ENCODE assay signal across 7 cellular contexts in genomic region chr16:56608876-56609462, GRCh38. TPM values are rescaled to one million over a fixed set of nuclear protein-coding genes. Genes with fewer than 3 reads are reported as not detected.
DNase-seq lines count a peak whose midpoint lies in the region; ATAC-seq, FAIRE-seq and TF ChIP-seq lines count a peak whose summit lies in the region.

No MANE protein-coding gene starts in this region.

- peaks cover 63% of the 10 kb centered on the region for H3F3A ChIP-seq in PC-9 (ENCODE audit: insufficient read depth, low read depth)

- H3K23me2 ChIP-seq in H1 (ENCODE audit: low read depth, low read length): peaks cover 11% of the 10 kb centered on the region; the same call in 1 of the 2 replicates

- no peak for TF ChIP-seq POLR2A in H1 (IDR thresholded peaks at IDR 0.05; ENCODE audit: control extremely low read depth in 1 of 2, low read depth in 2 of 2, low read length in 2 of 2)

- H4K20me1 ChIP-seq in PC-9 (ENCODE audit: insufficient read depth) (no peaks in the 10 kb centered on the region), H1 (replicated peaks in 1 of 2; ENCODE audit: control insufficient read depth in 1 of 2, insufficient read depth in 2 of 2, low read length in 2 of 2) (peaks cover 0 to 2% of the 10 kb centered on the region in 2 experiments)

- TF ChIP-seq EP300 in H1 (IDR thresholded peaks at IDR 0.05; ENCODE audit: borderline replicate concordance in 1 of 2, low read depth in 2 of 2, low read length in 2 of 2): no peak

- peak overlapping the region; percentile 46 to 95 (median 85) for H3K27ac Mint-ChIP-seq in nephron

- H3K27ac ChIP-seq in PC-9: peak overlapping the region; percentile 73
- H3K27ac ChIP-seq in H1 (ENCODE audit: low read depth, low read length): no peak overlapping the region

- no peak overlapping the region for H2BK5ac ChIP-seq in H1 (ENCODE audit: low read depth, low read length)

- H2BK12ac ChIP-seq in H1 (ENCODE audit: low read depth, low read length): no peak overlapping the region

- H3K4me1 ChIP-seq in PC-9 (replicated peaks; ENCODE audit: insufficient read depth): peaks cover 91% of the 10 kb centered on the region
- H3K4me1 ChIP-seq in H1 (replicated peaks in 1 of 4; ENCODE audit: control insufficient read depth in 3 of 4, insufficient read depth in 4 of 4, low read length in 3 of 4): peaks cover 7 to 21% (median 10%) of the 10 kb centered on the region in 4 experiments

- no peaks in the 10 kb centered on the region for H3K9me3 Mint-ChIP-seq in nephron

- DNase-seq in GM19239 (ENCODE audit: insufficient read length, low spot score) (no peak), PC-9 (no peak), H1 (ENCODE audit: low read depth in 1 of 2, low spot score in 2 of 2) (no peak), inferior parietal cortex (ENCODE audit: extremely low spot score) (no peak)

- H4K91ac ChIP-seq in H1 (replicated peaks; ENCODE audit: insufficient read length, low read length): no peak overlapping the region

- H2BK120ac ChIP-seq in H1 (replicated peaks; ENCODE audit: low read depth, low read length): no peak overlapping the region

- H3K9me3 ChIP-seq in PC-9 (ENCODE audit: insufficient read depth, low read depth): no peaks in the 10 kb centered on the region
- H3K9me3 ChIP-seq in H1 (ENCODE audit: insufficient read depth in 2 of 2, low read depth in 1 of 2, low read length in 1 of 2): no peaks in the 10 kb centered on the region

- FAIRE-seq in GM19239 (lab: Jason Lieb, UNC) (peak; percentile 23), H1 (lab: Jason Lieb, UNC) (no peak)

- H3K18ac ChIP-seq in H1 (ENCODE audit: extremely low read depth, low read length): no peak overlapping the region

- H3K9me2 ChIP-seq in PC-9 (ENCODE audit: insufficient read depth): no peaks in the 10 kb centered on the region

- H3K4ac ChIP-seq in H1 (replicated peaks; ENCODE audit: insufficient read length, low read depth, low read length): no peak overlapping the region

- peaks cover 50% of the 10 kb centered on the region for H3K4me1 Mint-ChIP-seq in nephron

- H3K79me2 ChIP-seq in PC-9 (ENCODE audit: low read depth) (no peaks in the 10 kb centered on the region; the same call in 1 of the 2 replicates), H1 (ENCODE audit: control insufficient read depth in 1 of 2, insufficient read depth in 2 of 2, low read length in 2 of 2) (no peaks in the 10 kb centered on the region)

- TF ChIP-seq CTCF in PC-9 (conservative IDR thresholded peaks at IDR 0.05) (no peak), H1 (IDR thresholded peaks at IDR 0.05; ENCODE audit: control extremely low read depth in 1 of 3, insufficient read depth in 1 of 3, low read depth in 1 of 3, low read length in 3 of 3) (no peak), nephron (IDR thresholded peaks at IDR 0.05; ENCODE audit: unreplicated experiment in 3 of 3) (no peak)

- H3K36me3 Mint-ChIP-seq in nephron (ENCODE audit: low read depth): no peaks in the 10 kb centered on the region

- no peaks in the 10 kb centered on the region for H3K27me3 ChIP-seq in PC-9 (ENCODE audit: insufficient read depth, low read depth)
- H3K27me3 ChIP-seq in H1 (replicated peaks in 1 of 4; ENCODE audit: control insufficient read depth in 3 of 4, extremely low read depth in 1 of 4, insufficient read depth in 3 of 4, low read length in 3 of 4): peaks cover 27 to 64% (median 52%) of the 10 kb centered on the region in 4 experiments

- H2AFZ ChIP-seq in PC-9: peak overlapping the region; percentile 66; the same call in 1 of the 2 replicates
- 0 out of 2 replicates have a peak overlapping the region, but pooled peaks have one; percentile 11 for H2AFZ ChIP-seq in H1 (ENCODE audit: low read length)

- H3K4me3 Mint-ChIP-seq in nephron: peak overlapping the region; percentile 84 to 88 (median 86)

- H3K4me3 ChIP-seq in PC-9: peak overlapping the region; percentile 90
- H3K4me3 ChIP-seq in H1 (ENCODE audit: extremely low read depth in 1 of 4, insufficient read depth in 2 of 4, low read depth in 3 of 4, low read length in 4 of 4): peak overlapping the region; percentile 35 to 62 (median 47)

- peaks cover 41% of the 10 kb centered on the region for H3K27me3 Mint-ChIP-seq in nephron (ENCODE audit: low read depth)

- no peak overlapping the region for H3K14ac ChIP-seq in H1 (ENCODE audit: insufficient read length)

- no peak for ATAC-seq in GM18867 (IDR thresholded peaks at IDR 0.05; ENCODE audit: unreplicated experiment)
- no peak for ATAC-seq in GM21619 (IDR thresholded peaks at IDR 0.05; ENCODE audit: unreplicated experiment)

- no peak for TF ChIP-seq RAD21 in H1 (IDR thresholded peaks at IDR 0.05 in 1 of 2, conservative IDR thresholded peaks at IDR 0.05 in 1 of 2; ENCODE audit: low read depth in 2 of 2, low read length in 2 of 2)

- H4K8ac ChIP-seq in H1 (ENCODE audit: extremely low read depth, insufficient read depth, low read length): no peak overlapping the region

- H3K4me2 ChIP-seq in PC-9 (peak overlapping the region; percentile 90), H1 (ENCODE audit: insufficient read depth in 1 of 2, low read depth in 2 of 2, low read length in 2 of 2) (peak overlapping the region; percentile 70 to 77)

- H3K9ac ChIP-seq in H1 (replicated peaks in 1 of 4; ENCODE audit: extremely low read depth in 1 of 4, low read depth in 3 of 4, low read length in 3 of 4): no peak overlapping the region

- intact Hi-C loops in PC-9 (cut with micrococcal nuclease; ENCODE audit: unreplicated experiment): loop anchor here (1.0 to 10.0 kb wide), 3 partner anchors 34 to 1137 kb away; no protein-coding TSS in a partner anchor

- H3K23ac ChIP-seq in H1 (ENCODE audit: insufficient read length): no peak overlapping the region

- WGBS in H1 (ENCODE audit: extremely low coverage in 1 of 2, insufficient coverage in 1 of 2, insufficient read length in 1 of 2, insufficient replicate concordance in 2 of 2, low coverage in 1 of 2, low lambda C conversion rate in 2 of 2, missing lambda C conversion rate in 1 of 2), 2 experiments: 10% methylated on average over 21 of the region's 21 CpGs; no CpG with 5 or more reads in 1 of the 2 experiments

- no peak overlapping the region for H4K5ac ChIP-seq in H1 (ENCODE audit: insufficient read length, low read depth, low read length)

- POLR2A ChIA-PET in PC-9 (lab: Charles Lee; ENCODE audit: unreplicated experiment) (interaction anchor here (0.6 to 0.9 kb wide), 2 partner anchors 49 to 88 kb away, joined by 4 read pairs; partner anchors contain the start of gene MT1F), H1 (lab: Charles Lee; ENCODE audit: partially characterized antibody) (interaction anchor here (0.8 to 8.0 kb wide), 7 partner anchors 9 to 67 kb away, joined by 3 to 66 read pairs (median 3); partner anchors contain the start of genes MT1E and MT1H)

- no peak overlapping the region for H2AK5ac ChIP-seq in H1 (ENCODE audit: low read depth, low read length)

- H2BK20ac ChIP-seq in H1 (ENCODE audit: low read length): no peak overlapping the region

- no peak overlapping the region for H3K56ac ChIP-seq in H1 (replicated peaks; ENCODE audit: insufficient read length, low read depth, low read length)

- no peaks in the 10 kb centered on the region for H3K79me1 ChIP-seq in H1 (ENCODE audit: low read depth, low read length)

- TSS peak; percentile 99 for BruUV-seq in PC-9 (replicated peaks; lab: Mats Ljungman, UMichigan)

- H3K36me3 ChIP-seq in PC-9 (ENCODE audit: low read depth) (no peaks in the 10 kb centered on the region), H1 (ENCODE audit: control insufficient read depth in 2 of 4, insufficient read depth in 4 of 4, low read length in 3 of 4) (no peaks in the 10 kb centered on the region)

- CTCF ChIA-PET in PC-9 (lab: Charles Lee): interaction anchor here (0.6 to 0.9 kb wide), 3 partner anchors 31 to 669 kb away, joined by 3 read pairs; no protein-coding TSS in a partner anchor
- CTCF ChIA-PET in H1 (lab: Charles Lee; ENCODE audit: partially characterized antibody): interaction anchor here (1.3 to 9.2 kb wide), 3 partner anchors 16 to 93 kb away, joined by 4 to 85 read pairs (median 5); partner anchors contain the start of gene MT1E

- no peak overlapping the region for H2BK15ac ChIP-seq in H1 (ENCODE audit: low read length)

RNA-seq across cellular contexts. Expression of gene MT2A, which starts 0.6 kb away (rescaled TPM):
- total RNA-seq in PC-9 (2021): 203 and 353 TPM in 2 replicates
- total RNA-seq in H1 (2021; fragmentation: NEBNext Ultra II Directional; extraction: Animal tissue kit (Norgen Biotek cat#: 25700)): 9.2 and 9.5 TPM in 2 replicates
- polyA plus RNA-seq in H1 (2011; rRNA removed): 23.2 and 30.1 TPM in 2 replicates
- polyA plus RNA-seq in H1 (2011; cell fraction: cytosol; rRNA removed): 12.8 TPM
- polyA plus RNA-seq in H1 (2011; cell fraction: nucleus; rRNA removed): 21.1 TPM
- 92.5 to 136 TPM (median 103 TPM) in 4 replicates for polyA plus RNA-seq in H1 (2012, experiment 1 of 2)
- polyA plus RNA-seq in H1 (2012, experiment 2 of 2): 50.9 TPM
- polyA plus RNA-seq in H1 (2013, experiment 1 of 2): 278 TPM
- polyA plus RNA-seq in H1 (2013, experiment 2 of 2): 279 TPM
- polyA minus RNA-seq in H1 (2011; rRNA and poly(A)+ RNA removed): 3.3 and 4.2 TPM in 2 replicates
- 24.2 TPM for polyA minus RNA-seq in H1 (2011; cell fraction: cytosol; rRNA and poly(A)+ RNA removed)
- polyA minus RNA-seq in H1 (2011; cell fraction: nucleus; rRNA and poly(A)+ RNA removed): 5.4 TPM

RNA-seq across cellular contexts. Expression of gene MT1E, which starts 16.6 kb away (rescaled TPM):
- 22.0 and 22.2 TPM in 2 replicates for total RNA-seq in PC-9 (2021)
- total RNA-seq in H1 (2021; fragmentation: NEBNext Ultra II Directional; extraction: Animal tissue kit (Norgen Biotek cat#: 25700)): 3.5 and 7.9 TPM in 2 replicates
- polyA plus RNA-seq in H1 (2011; rRNA removed): 109 and 117 TPM in 2 replicates
- 255 TPM for polyA plus RNA-seq in H1 (2011; cell fraction: cytosol; rRNA removed)
- polyA plus RNA-seq in H1 (2011; cell fraction: nucleus; rRNA removed): 53.0 TPM
- 61.1 to 122 TPM (median 93.3 TPM) in 4 replicates for polyA plus RNA-seq in H1 (2012, experiment 1 of 2)
- polyA plus RNA-seq in H1 (2012, experiment 2 of 2): 263 TPM
- 64.0 TPM for polyA plus RNA-seq in H1 (2013, experiment 1 of 2)
- polyA plus RNA-seq in H1 (2013, experiment 2 of 2): 72.0 TPM
- polyA minus RNA-seq in H1 (2011; rRNA and poly(A)+ RNA removed): 15.8 and 21.0 TPM in 2 replicates
- polyA minus RNA-seq in H1 (2011; cell fraction: cytosol; rRNA and poly(A)+ RNA removed): 24.5 TPM
- polyA minus RNA-seq in H1 (2011; cell fraction: nucleus; rRNA and poly(A)+ RNA removed): 16.6 TPM

RNA-seq across cellular contexts. Expression of gene MT3, which starts 19.6 kb away (rescaled TPM):
- total RNA-seq in PC-9 (2021): not detected in 2 replicates
- not detected in 2 replicates for total RNA-seq in H1 (2021; fragmentation: NEBNext Ultra II Directional; extraction: Animal tissue kit (Norgen Biotek cat#: 25700))
- 0.17 TPM in 1 of 2 replicates, not detected in the other for polyA plus RNA-seq in H1 (2011; rRNA removed)
- not detected for polyA plus RNA-seq in H1 (2011; cell fraction: cytosol; rRNA removed)
- polyA plus RNA-seq in H1 (2011; cell fraction: nucleus; rRNA removed): not detected
- not detected in 4 replicates for polyA plus RNA-seq in H1 (2012, experiment 1 of 2)
- not detected for polyA plus RNA-seq in H1 (2012, experiment 2 of 2)
- polyA plus RNA-seq in H1 (2013, experiment 1 of 2): 0.18 TPM
- polyA plus RNA-seq in H1 (2013, experiment 2 of 2): 0.17 TPM
- 1.8 TPM in 1 of 2 replicates, not detected in the other for polyA minus RNA-seq in H1 (2011; rRNA and poly(A)+ RNA removed)
- polyA minus RNA-seq in H1 (2011; cell fraction: cytosol; rRNA and poly(A)+ RNA removed): not detected
- polyA minus RNA-seq in H1 (2011; cell fraction: nucleus; rRNA and poly(A)+ RNA removed): not detected

RNA-seq across cellular contexts. Expression of gene MT1M, which starts 23.5 kb away (rescaled TPM):
- total RNA-seq in PC-9 (2021): not detected in 2 replicates
- total RNA-seq in H1 (2021; fragmentation: NEBNext Ultra II Directional; extraction: Animal tissue kit (Norgen Biotek cat#: 25700)): not detected in 2 replicates
- polyA plus RNA-seq in H1 (2011; rRNA removed): 1.7 and 2.1 TPM in 2 replicates
- 1.4 TPM for polyA plus RNA-seq in H1 (2011; cell fraction: cytosol; rRNA removed)
- polyA plus RNA-seq in H1 (2011; cell fraction: nucleus; rRNA removed): 2.3 TPM
- 2.2 to 7.4 TPM (median 3.0 TPM) in 4 replicates for polyA plus RNA-seq in H1 (2012, experiment 1 of 2)
- polyA plus RNA-seq in H1 (2012, experiment 2 of 2): 3.1 TPM
- 7.4 TPM for polyA plus RNA-seq in H1 (2013, experiment 1 of 2)
- polyA plus RNA-seq in H1 (2013, experiment 2 of 2): 7.4 TPM
- polyA minus RNA-seq in H1 (2011; rRNA and poly(A)+ RNA removed): 0.73 and 0.93 TPM in 2 replicates
- polyA minus RNA-seq in H1 (2011; cell fraction: cytosol; rRNA and poly(A)+ RNA removed): not detected
- polyA minus RNA-seq in H1 (2011; cell fraction: nucleus; rRNA and poly(A)+ RNA removed): not detected

RNA-seq across cellular contexts. Expression of gene MT1A, which starts 29.5 kb away (rescaled TPM):
- 16.9 and 23.5 TPM in 2 replicates for total RNA-seq in PC-9 (2021)
- total RNA-seq in H1 (2021; fragmentation: NEBNext Ultra II Directional; extraction: Animal tissue kit (Norgen Biotek cat#: 25700)): not detected in 2 replicates
- polyA plus RNA-seq in H1 (2011; rRNA removed): not detected in 2 replicates
- not detected for polyA plus RNA-seq in H1 (2011; cell fraction: cytosol; rRNA removed)
- not detected for polyA plus RNA-seq in H1 (2011; cell fraction: nucleus; rRNA removed)
- not detected in 4 replicates for polyA plus RNA-seq in H1 (2012, experiment 1 of 2)
- polyA plus RNA-seq in H1 (2012, experiment 2 of 2): not detected
- 2.4 TPM for polyA plus RNA-seq in H1 (2013, experiment 1 of 2)
- 1.4 TPM for polyA plus RNA-seq in H1 (2013, experiment 2 of 2)
- polyA minus RNA-seq in H1 (2011; rRNA and poly(A)+ RNA removed): not detected in 2 replicates
- not detected for polyA minus RNA-seq in H1 (2011; cell fraction: cytosol; rRNA and poly(A)+ RNA removed)
- polyA minus RNA-seq in H1 (2011; cell fraction: nucleus; rRNA and poly(A)+ RNA removed): not detected

Comparison
In these comparisons a context has a peak if more than half of its experiments do, and no peak if none do; other contexts are left out.
1. RNA of gene MT2A, which starts 0.6 kb away (total RNA-seq): 203 to 353 TPM in PC-9; 9.2 to 9.5 TPM in H1; every median in the first group is over 10 times any median in the second.